25 cellular contexts compared by ENCODE assay signal in genomic region chr11:26834601-26835000, GRCh38.
"Had no signal": no experiment of that assay in that cellular context is flagged by ENCODE, and none has a peak within 500 bp of the region (broad histone marks: within the 10 kb centered on the region; RNA-seq: fewer than 3 reads in every experiment).

No MANE protein-coding gene starts in this region.

- ATAC-seq: effector memory CD8-positive, alpha-beta T cell; left ventricle myocardium superior; lower lobe of right lung; naive thymus-derived CD8-positive, alpha-beta T cell; psoas muscle; right cardiac atrium; stimulated activated effector memory CD8-positive, alpha-beta T cell treated with anti-CD3 and anti-CD28 coated beads, Interleukin-12 subunit alpha, Interleukin-12 subunit beta, amount 100 ng/mL, for 72 hours had no signal

- H3K27ac ChIP-seq: esophagus squamous epithelium, hepatocyte, lower lobe of right lung, ovary, psoas muscle, sigmoid colon, testis, tibial artery had no signal

- DNase-seq: cortex of kidney; effector memory CD8-positive, alpha-beta T cell; erythroblast; esophagus squamous epithelium; head of caudate nucleus; islet precursor cell; kidney glomerular epithelial cell; left ventricle myocardium superior; lower lobe of right lung; naive thymus-derived CD8-positive, alpha-beta T cell; nephron progenitor cell; nucleus accumbens; ovary; posterior cingulate gyrus; psoas muscle; right cardiac atrium; sigmoid colon; stimulated activated CD4-positive, alpha-beta T cell treated with anti-CD3 and anti-CD28 coated beads, Interleukin-2, amount 100 ng/mL, for 24 hours; stimulated activated CD4-positive, alpha-beta T cell treated with anti-CD3 and anti-CD28 coated beads, Interleukin-4, amount 100 ng/mL, for 24 hours; stimulated activated naive CD4-positive, alpha-beta T cell treated with Interleukin-2 at 50 U/mL for 16 hours; substantia nigra; testis; tibial artery had no signal

- H3K4me1 ChIP-seq: esophagus squamous epithelium, lower lobe of right lung, psoas muscle, testis had no signal

- H3K4me3 ChIP-seq: esophagus squamous epithelium, hepatocyte, lower lobe of right lung, ovary, psoas muscle, sigmoid colon, testis, tibial artery had no signal

- H3K9me3 ChIP-seq: esophagus squamous epithelium, lower lobe of right lung, ovary, psoas muscle, sigmoid colon, testis, tibial artery had no signal

- H3K36me3 ChIP-seq: esophagus squamous epithelium, lower lobe of right lung, ovary, sigmoid colon, tibial artery had no signal

- H3K27me3 ChIP-seq: esophagus squamous epithelium, hepatocyte, ovary, sigmoid colon, testis, tibial artery had no signal
